ENCODE assay signal across 23 cellular contexts in genomic region chr13:26548251-26548765, GRCh38. TPM values are rescaled to one million over a fixed set of nuclear protein-coding genes. Genes with fewer than 3 reads are reported as not detected.
"Had no signal": no experiment of that assay in that cellular context is flagged by ENCODE, and none has a peak within 500 bp of the region (broad histone marks: within the 10 kb centered on the region; RNA-seq: fewer than 3 reads in every experiment).

No MANE protein-coding gene starts in this region.

- H3K36me3 Mint-ChIP-seq: memory B cell; natural killer cell treated with Interleukin-12 subunit alpha and Interleukin-12 subunit beta and Interleukin-15 and Interleukin-18, amount 100 ng/mL, for 72 hours; stimulated activated memory B cell treated with anti-CD40 and anti-IgM and Interleukin-4, amounts not matched to agents 10 μg/mL and 1 μg/mL and 100 μg/mL, for 72 hours had no signal

- H3K36me3 ChIP-seq: esophagus muscularis mucosa, gastrocnemius medialis, heart right ventricle, left lung, lower lobe of right lung, pancreas, spleen, tibial nerve, upper lobe of right lung, vagina had no signal

- H3K4me1 Mint-ChIP-seq: memory B cell; stimulated activated memory B cell treated with anti-CD40 and anti-IgM and Interleukin-4, amounts not matched to agents 10 μg/mL and 1 μg/mL and 100 μg/mL, for 72 hours had no signal

- FAIRE-seq: pancreas had no signal

- H3K4me3 ChIP-seq: esophagus muscularis mucosa, gastrocnemius medialis, heart right ventricle, left lung, lower lobe of right lung, pancreas, spleen, tibial nerve, upper lobe of right lung, vagina had no signal

- H3K4me3 Mint-ChIP-seq: effector memory CD8-positive, alpha-beta T cell; memory B cell; natural killer cell treated with Interleukin-12 subunit alpha and Interleukin-12 subunit beta and Interleukin-15 and Interleukin-18, amount 100 ng/mL, for 72 hours; stimulated activated memory B cell treated with anti-CD40 and anti-IgM and Interleukin-4, amounts not matched to agents 10 μg/mL and 1 μg/mL and 100 μg/mL, for 72 hours; stimulated activated naive CD8-positive, alpha-beta T cell treated with anti-CD3 and anti-CD28 coated beads, Interleukin-15, Interleukin-2, amounts not matched to agents 100 ng/mL and 50 ng/mL, for 24 hours had no signal

- H3K9me3 Mint-ChIP-seq: effector memory CD8-positive, alpha-beta T cell; memory B cell; stimulated activated memory B cell treated with anti-CD40 and anti-IgM and Interleukin-4, amounts not matched to agents 10 μg/mL and 1 μg/mL and 100 μg/mL, for 72 hours; stimulated activated naive CD8-positive, alpha-beta T cell treated with anti-CD3 and anti-CD28 coated beads, Interleukin-15, Interleukin-2, amounts not matched to agents 100 ng/mL and 50 ng/mL, for 24 hours had no signal

- ATAC-seq: effector memory CD8-positive, alpha-beta T cell; gastrocnemius medialis; heart right ventricle; left lung; lower lobe of right lung; natural killer cell treated with Interleukin-12 subunit alpha and Interleukin-12 subunit beta and Interleukin-15 and Interleukin-18, amount 100 ng/mL, for 72 hours; pancreas; sciatic nerve; stimulated activated memory B cell treated with anti-CD40 and anti-IgM and Interleukin-4, amounts not matched to agents 10 μg/mL and 1 μg/mL and 100 μg/mL, for 72 hours; upper lobe of right lung had no signal

- H3K27ac ChIP-seq: epithelial cell of prostate, esophagus muscularis mucosa, gastrocnemius medialis, heart right ventricle, left lung, lower lobe of right lung, pancreas, spleen, tibial nerve, upper lobe of right lung, vagina had no signal

- H3K4me1 ChIP-seq: esophagus muscularis mucosa, gastrocnemius medialis, heart right ventricle, left lung, lower lobe of right lung, pancreas, spleen, tibial nerve, upper lobe of right lung, vagina had no signal

- H3K9me3 ChIP-seq: esophagus muscularis mucosa, gastrocnemius medialis, heart right ventricle, left lung, lower lobe of right lung, pancreas, spleen, tibial nerve, upper lobe of right lung, vagina had no signal

- DNase-seq: effector memory CD8-positive, alpha-beta T cell; gastrocnemius medialis; heart right ventricle; islet precursor cell; left lung; lower lobe of right lung; midbrain; occipital lobe; pancreas; spleen; stimulated activated CD4-positive, alpha-beta T cell treated with anti-CD3 and anti-CD28 coated beads, Interleukin-15, amount 100 ng/mL, for 24 hours; stimulated activated CD4-positive, alpha-beta T cell treated with anti-CD3 and anti-CD28 coated beads, Interleukin-1b, Interleukin-23, amount 100 ng/mL, for 48 hours; stimulated activated CD4-positive, alpha-beta T cell treated with anti-CD3 and anti-CD28 coated beads, Interleukin-4, amount 100 ng/mL, for 24 hours; upper lobe of right lung had no signal

- H3K27me3 ChIP-seq: vagina had no signal

RNA-seq across cellular contexts. Expression of gene WASF3, which starts 9.2 kb away (rescaled TPM):
- total RNA-seq: natural killer cell treated with Interleukin-12 subunit alpha and Interleukin-12 subunit beta and Interleukin-15 and Interleukin-18, amount 100 ng/mL, for 72 hours had no signal
